In the genomic region with DNA sequence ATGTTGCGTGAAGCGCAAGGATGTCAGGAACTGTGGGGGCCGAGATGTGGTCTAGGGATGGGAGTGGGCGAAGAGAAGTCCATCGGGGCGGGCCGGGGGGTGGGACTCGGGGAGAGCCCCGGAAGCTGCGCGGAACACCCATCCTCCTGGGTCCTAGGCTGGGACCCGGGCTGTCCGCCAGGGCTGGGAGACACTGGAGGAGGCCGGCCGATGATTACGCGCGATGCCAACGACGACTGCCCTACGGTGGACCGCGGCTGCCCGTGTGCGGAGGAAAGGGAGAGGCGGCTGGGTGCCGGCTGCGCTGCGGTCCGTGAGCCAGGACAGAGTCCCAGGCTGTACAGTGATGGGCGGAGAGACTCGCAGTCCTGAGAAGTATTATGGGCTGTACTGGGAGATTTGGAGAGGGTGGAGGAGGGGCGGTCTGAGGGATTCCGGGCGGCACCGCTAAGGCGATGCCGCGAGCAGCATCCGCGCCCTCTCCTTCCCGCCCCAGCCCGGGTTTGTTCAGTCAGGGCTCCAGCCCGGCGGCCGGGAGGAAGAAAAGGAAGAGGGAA, we compare ENCODE assay signal across 8 cellular contexts. TPM values are rescaled to one million over a fixed set of nuclear protein-coding genes. Genes with fewer than 3 reads are reported as not detected.
A peak's percentile ranks its signal among the peaks of the same experiment; 100 is the strongest.
DNase-seq lines count a peak whose midpoint lies in the region; ATAC-seq and TF ChIP-seq lines count a peak whose summit lies in the region.
"Not testable (repeated sequence)": the region's sequence is repeated elsewhere in the genome, so short reads cannot be mapped to it uniquely, and the experiment has no call there.

No MANE protein-coding gene starts in this region.

- H2AFZ ChIP-seq in OCI-LY3 (ENCODE audit: low read depth, low read length) = not testable (repeated sequence)

- not testable (repeated sequence) for H4K20me1 ChIP-seq in OCI-LY3 (ENCODE audit: insufficient read depth, low read length)

- CTCF ChIA-PET in CD4-positive, alpha-beta memory T cell (lab: Charles Lee; ENCODE audit: partially characterized antibody) = not testable (repeated sequence)

- not testable (repeated sequence) for H3K9me3 ChIP-seq in CD4-positive, alpha-beta memory T cell (ENCODE audit: control insufficient read depth in 1 of 2, low read length in 2 of 2); OCI-LY3 (ENCODE audit: insufficient read depth, low read length); mesodermal cell (ENCODE audit: control insufficient read depth, low read length)

- peak; percentile 4 for ATAC-seq in GM21381 (IDR thresholded peaks at IDR 0.05; ENCODE audit: unreplicated experiment)
- peak; percentile 3 for ATAC-seq in HG03039 (IDR thresholded peaks at IDR 0.05; ENCODE audit: unreplicated experiment)

- not testable (repeated sequence) for H3K4me2 ChIP-seq in OCI-LY3 (ENCODE audit: low read length)

- not testable (repeated sequence) for H3K27me3 Mint-ChIP-seq in CD4-positive, alpha-beta memory T cell

- H3K4me3 ChIP-seq in CD4-positive, alpha-beta memory T cell (ENCODE audit: low read length in 2 of 2) = not testable (repeated sequence)
- peak overlapping the region; percentile 54; the same call in 1 of the 2 replicates for H3K4me3 ChIP-seq in OCI-LY3 (ENCODE audit: low read length)
- peak overlapping the region; percentile 21 for H3K4me3 ChIP-seq in fibroblast of mammary gland (ENCODE audit: control insufficient read depth, low read depth, low read length)
- H3K4me3 ChIP-seq in mesodermal cell (ENCODE audit: extremely low read depth, insufficient read depth, low read length, poor library complexity, severe bottlenecking) = peak overlapping the region; percentile 33

- not testable (repeated sequence) for TF ChIP-seq CTCF in OCI-LY3 (IDR thresholded peaks at IDR 0.05; ENCODE audit: low read depth, low read length); fibroblast of mammary gland (conservative IDR thresholded peaks at IDR 0.05; ENCODE audit: control insufficient read depth, insufficient read depth, low read depth, low read length)

- DNase-seq in CD4-positive, alpha-beta memory T cell = peak; percentile 3 to 16 (median 4)
- peak; percentile 64 for DNase-seq in activated effector memory CD4-positive, alpha-beta T cell treated with anti-CD3 and anti-CD28 coated beads, Interleukin-2, amount 50 U/mL, for 16 hours
- not testable (repeated sequence) for DNase-seq in fibroblast of mammary gland (ENCODE audit: low read depth)
- peak in 2 of 3 donors; percentile 0 for DNase-seq in stimulated activated CD4-positive, alpha-beta T cell treated with anti-CD3 and anti-CD28 coated beads, TNF-alpha, amount 100 ng/mL, for 48 hours (ENCODE audit: low read depth in 3 of 3)

- H3K79me2 ChIP-seq in OCI-LY3 (ENCODE audit: low read length) = not testable (repeated sequence)

- intact Hi-C loops in CD4-positive, alpha-beta memory T cell (cut with micrococcal nuclease) = not testable (repeated sequence)

- WGBS in mesodermal cell (ENCODE audit: insufficient coverage in 2 of 2), 2 experiments = no CpG with 5 or more reads among the region's 46 CpGs

- H3K9me3 Mint-ChIP-seq in CD4-positive, alpha-beta memory T cell = not testable (repeated sequence)

- not testable (repeated sequence) for H3K27ac Mint-ChIP-seq in CD4-positive, alpha-beta memory T cell

- not testable (repeated sequence) for H3K36me3 Mint-ChIP-seq in CD4-positive, alpha-beta memory T cell

- not testable (repeated sequence) for H3K4me1 ChIP-seq in CD4-positive, alpha-beta memory T cell (ENCODE audit: insufficient read depth, low read length); OCI-LY3 (ENCODE audit: low read length); mesodermal cell (ENCODE audit: control insufficient read depth, insufficient read depth, low read length, poor library complexity, severe bottlenecking)

- not testable (repeated sequence) for H3K27ac ChIP-seq in CD4-positive, alpha-beta memory T cell (ENCODE audit: low read depth, low read length); OCI-LY3 (ENCODE audit: low read length); mesodermal cell (ENCODE audit: low read depth, low read length, severe bottlenecking)

- not testable (repeated sequence) for H3K36me3 ChIP-seq in CD4-positive, alpha-beta memory T cell (ENCODE audit: insufficient read depth, low read length); OCI-LY3 (replicated peaks; ENCODE audit: low read depth, low read length); mesodermal cell (ENCODE audit: control insufficient read depth, insufficient read depth, low read length)

- not testable (repeated sequence) for H3K27me3 ChIP-seq in CD4-positive, alpha-beta memory T cell (ENCODE audit: insufficient read depth, low read length); OCI-LY3 (ENCODE audit: low read depth, low read length)

- not testable (repeated sequence) for H3K4me1 Mint-ChIP-seq in CD4-positive, alpha-beta memory T cell

- peak overlapping the region in 6 of 8 donors; percentile 20 to 63 (median 40) for H3K4me3 Mint-ChIP-seq in CD4-positive, alpha-beta memory T cell

- H3K9ac ChIP-seq in OCI-LY3 (ENCODE audit: low read length) = not testable (repeated sequence)

- POLR2A ChIA-PET in CD4-positive, alpha-beta memory T cell (lab: Charles Lee; ENCODE audit: partially characterized antibody) = not testable (repeated sequence)

RNA-seq across cellular contexts. Expression of a gene that starts 0.4 kb away (rescaled TPM):
- total RNA-seq in CD4-positive, alpha-beta memory T cell = 10 to 100 TPM; 26.0 to 28.5 TPM
- 1 to 10 TPM in 1 of 2 donors, under 1 TPM in 1; 0.76 to 2.6 TPM for polyA plus RNA-seq in CD4-positive, alpha-beta memory T cell
- 102 TPM for polyA plus RNA-seq in mesodermal cell (2013, experiment 1 of 2)
- polyA plus RNA-seq in mesodermal cell (2013, experiment 2 of 2) = 97.7 TPM

RNA-seq across cellular contexts. Expression of a gene that starts 1.0 kb away (rescaled TPM):
- not detected for total RNA-seq in CD4-positive, alpha-beta memory T cell
- not detected for polyA plus RNA-seq in CD4-positive, alpha-beta memory T cell
- 6.6 TPM for polyA plus RNA-seq in mesodermal cell (2013, experiment 1 of 2)
- 8.9 TPM for polyA plus RNA-seq in mesodermal cell (2013, experiment 2 of 2)
